9 cellular contexts compared by ENCODE assay signal in genomic region chr10:58856508-58857240, GRCh38.
A peak's percentile ranks its signal among the peaks of the same experiment; 100 is the strongest.
DNase-seq lines count a peak whose midpoint lies in the region; ATAC-seq and TF ChIP-seq lines count a peak whose summit lies in the region.
"Had no signal": no experiment of that assay in that cellular context is flagged by ENCODE, and none has a peak within 500 bp of the region (broad histone marks: within the 10 kb centered on the region; RNA-seq: fewer than 3 reads in every experiment).

No MANE protein-coding gene starts in this region.

- intact Hi-C loops in left ventricle myocardium superior (cut with micrococcal nuclease) (no loop called here), gastrocnemius medialis (cut with DNase I; ENCODE audit: low total_unique reads) (no loop called here)

- no peaks in the 10 kb centered on the region for H4K20me1 ChIP-seq in GM23248 (ENCODE audit: insufficient read depth)

- H3K4me2 ChIP-seq in GM23248 (ENCODE audit: unreplicated experiment), result peak overlapping the region; percentile 80

- no peaks in the 10 kb centered on the region for H3K79me2 ChIP-seq in GM23248 (ENCODE audit: insufficient read depth)

- H3K36me3 Mint-ChIP-seq in activated naive CD4-positive, alpha-beta T cell treated with anti-CD3 and anti-CD28 coated beads, Interleukin-2, amount 10 ng/mL, durations not matched to agents 7 days and 5 days, result no peaks in the 10 kb centered on the region
- H3K36me3 Mint-ChIP-seq: activated CD4-positive, alpha-beta memory T cell treated with anti-CD3 and anti-CD28 coated beads for 36 hours had no signal

- H3K27me3 ChIP-seq in GM23248 (replicated peaks; ENCODE audit: insufficient read depth) (no peaks in the 10 kb centered on the region), adipocyte (replicated peaks; ENCODE audit: control insufficient read depth, insufficient read depth, low read length) (no peaks in the 10 kb centered on the region), gastrocnemius medialis (no peaks in the 10 kb centered on the region)

- no peak overlapping the region for H3K4me3 Mint-ChIP-seq in activated naive CD4-positive, alpha-beta T cell treated with anti-CD3 and anti-CD28 coated beads, Interleukin-2, amount 10 ng/mL, durations not matched to agents 7 days and 5 days
- H3K4me3 Mint-ChIP-seq: activated CD4-positive, alpha-beta memory T cell treated with anti-CD3 and anti-CD28 coated beads for 36 hours had no signal

- in situ Hi-C loops in GM23248 (cut with MboI) (no loop called here), gastrocnemius medialis (cut with MboI; ENCODE audit: low sequenced_read_pairs in 4 of 4) (no loop called here)

- H3K4me3 ChIP-seq in GM23248 (peak overlapping the region; percentile 48; the same call in 1 of the 2 replicates), adipocyte (ENCODE audit: low read length) (peak overlapping the region; percentile 13), gastrocnemius medialis (no peak overlapping the region)

- DNase-seq in GM23248, result peak; percentile 95
- DNase-seq in adipocyte (ENCODE audit: low read depth), result peak; percentile 87
- DNase-seq in left ventricle myocardium superior, result no peak
- peak; percentile 26 to 62 for DNase-seq in gastrocnemius medialis
- DNase-seq in HuH-7.5 (ENCODE audit: low spot score), result no peak
- no peak for DNase-seq in HEK293T (ENCODE audit: extremely low spot score)
- DNase-seq in activated naive CD4-positive, alpha-beta T cell treated with anti-CD3 and anti-CD28 coated beads, Interleukin-2, amount 10 ng/mL, durations not matched to agents 7 days and 5 days, result no peak
- DNase-seq: activated CD4-positive, alpha-beta memory T cell treated with anti-CD3 and anti-CD28 coated beads for 36 hours had no signal

- H3K4me1 Mint-ChIP-seq in activated naive CD4-positive, alpha-beta T cell treated with anti-CD3 and anti-CD28 coated beads, Interleukin-2, amount 10 ng/mL, durations not matched to agents 7 days and 5 days, result no peaks in the 10 kb centered on the region

- peaks cover 24% of the 10 kb centered on the region for H3K4me1 ChIP-seq in GM23248 (ENCODE audit: insufficient read depth)
- H3K4me1 ChIP-seq in adipocyte (ENCODE audit: control insufficient read depth, insufficient read depth, low read length), result peaks cover 22% of the 10 kb centered on the region
- H3K4me1 ChIP-seq in gastrocnemius medialis, result peaks cover 13 to 17% of the 10 kb centered on the region in 2 donors

- H3K9me2 ChIP-seq in GM23248 (ENCODE audit: insufficient read depth), result no peaks in the 10 kb centered on the region

- H3K9me3 ChIP-seq in GM23248 (ENCODE audit: low read depth) (no peaks in the 10 kb centered on the region), adipocyte (ENCODE audit: control insufficient read depth, low read length) (peaks cover 5% of the 10 kb centered on the region), gastrocnemius medialis (no peaks in the 10 kb centered on the region)

- WGBS in GM23248 (ENCODE audit: low coverage in 1 of 2, low lambda C conversion rate in 2 of 2, missing lambda C conversion rate in 2 of 2), 2 experiments, result 15 to 18% methylated on average over 8 to 9 of the region's 9 CpGs

- H3K27ac Mint-ChIP-seq in activated naive CD4-positive, alpha-beta T cell treated with anti-CD3 and anti-CD28 coated beads, Interleukin-2, amount 10 ng/mL, durations not matched to agents 7 days and 5 days, result no peak overlapping the region
- H3K27ac Mint-ChIP-seq: activated CD4-positive, alpha-beta memory T cell treated with anti-CD3 and anti-CD28 coated beads for 36 hours had no signal

- peak overlapping the region; percentile 60 for H2AFZ ChIP-seq in GM23248

- ATAC-seq in left ventricle myocardium superior (peak; percentile 90), gastrocnemius medialis (peak; percentile 80 to 88), GM21526 (IDR thresholded peaks at IDR 0.05; ENCODE audit: low FRiP score, unreplicated experiment) (no peak)

- H3K27ac ChIP-seq in GM23248, result peak overlapping the region; percentile 77
- H3K27ac ChIP-seq in gastrocnemius medialis, result peak overlapping the region in 3 of 4 donors; percentile 11 to 53 (median 39)

- TF ChIP-seq CTCF in gastrocnemius medialis (IDR thresholded peaks at IDR 0.05 in 4 of 5, conservative IDR thresholded peaks at IDR 0.05 in 1 of 5), result no peak

- CTCF ChIA-PET in HEK293T (lab: Yijun Ruan, JAX), result no interaction called here
- CTCF ChIA-PET in activated naive CD4-positive, alpha-beta T cell treated with anti-CD3 and anti-CD28 coated beads, Interleukin-2, amount 10 ng/mL, durations not matched to agents 7 days and 5 days (lab: Charles Lee), result no interaction called here

- peaks cover 15% of the 10 kb centered on the region for H3F3A ChIP-seq in GM23248 (ENCODE audit: insufficient read depth)

- H3K36me3 ChIP-seq in GM23248 (ENCODE audit: low read depth) (no peaks in the 10 kb centered on the region), adipocyte (ENCODE audit: control insufficient read depth, insufficient read depth, low read length, severe bottlenecking) (no peaks in the 10 kb centered on the region), gastrocnemius medialis (no peaks in the 10 kb centered on the region)

- no peaks in the 10 kb centered on the region for H3K27me3 Mint-ChIP-seq in activated naive CD4-positive, alpha-beta T cell treated with anti-CD3 and anti-CD28 coated beads, Interleukin-2, amount 10 ng/mL, durations not matched to agents 7 days and 5 days
- H3K27me3 Mint-ChIP-seq: activated CD4-positive, alpha-beta memory T cell treated with anti-CD3 and anti-CD28 coated beads for 36 hours had no signal

- TF ChIP-seq POLR2A in gastrocnemius medialis (IDR thresholded peaks at IDR 0.05), result no peak

- H3K9ac ChIP-seq in GM23248 (peak overlapping the region; percentile 43), adipocyte (ENCODE audit: low read length) (peak overlapping the region; percentile 78)

- POLR2A ChIA-PET in HEK293T (lab: Yijun Ruan, JAX), result no interaction called here

- H3K9me3 Mint-ChIP-seq in activated naive CD4-positive, alpha-beta T cell treated with anti-CD3 and anti-CD28 coated beads, Interleukin-2, amount 10 ng/mL, durations not matched to agents 7 days and 5 days, result no peaks in the 10 kb centered on the region

TF ChIP-seq in HEK293T, 16 proteins besides CTCF, POLR2A, EP300 and RAD21:
- TF ChIP-seq FOXA1 (IDR thresholded peaks at IDR 0.05) (no peak), ZNF384 (IDR thresholded peaks at IDR 0.05) (no peak), SUZ12 (IDR thresholded peaks at IDR 0.05) (no peak), CTBP1 (IDR thresholded peaks at IDR 0.05; ENCODE audit: borderline replicate concordance) (no peak), SP1 (IDR thresholded peaks at IDR 0.05) (no peak), PKNOX1 (IDR thresholded peaks at IDR 0.05) (no peak), ARNT (IDR thresholded peaks at IDR 0.05) (no peak), FOXK2 (IDR thresholded peaks at IDR 0.05) (no peak)

Comparison
In these comparisons a context has a peak if more than half of its experiments do, and no peak if none do; other contexts are left out.
1. DNase-seq: peak in GM23248 (single experiment), adipocyte (single experiment) and gastrocnemius medialis (2 of 2); none in left ventricle myocardium superior (single experiment), HuH-7.5 (single experiment), HEK293T (single experiment) and activated naive CD4-positive, alpha-beta T cell treated with anti-CD3 and anti-CD28 coated beads, Interleukin-2, amount 10 ng/mL, durations not matched to agents 7 days and 5 days (single experiment).
2. H3K4me3 ChIP-seq: peak in GM23248 (single experiment) and adipocyte (single experiment); none in gastrocnemius medialis (0 of 4).